8 cellular contexts compared by ENCODE assay signal in genomic region chr14:23306412-23307145, GRCh38. TPM values are rescaled to one million over a fixed set of nuclear protein-coding genes. Genes with fewer than 3 reads are reported as not detected.
DNase-seq lines count a peak whose midpoint lies in the region; ATAC-seq and TF ChIP-seq lines count a peak whose summit lies in the region.

Gene BCL2L2 (plus strand): TSS chr14:23306833. CDS start chr14:23307768, 935 bp downstream.

- peak within 1 kb of the TSS; percentile 95 for H3K4me2 ChIP-seq in BLaER1

- no peaks in the 10 kb centered on the region for H4K20me1 ChIP-seq in BLaER1

- WGBS in esophagus squamous epithelium, 2 donors = 1 to 4% methylated on average over 12 to 15 of the region's 24 CpGs

- H3K4me3 ChIP-seq in BLaER1 = peak within 1 kb of the TSS; percentile 77
- H3K4me3 ChIP-seq in esophagus squamous epithelium = peak within 1 kb of the TSS; percentile 67 to 81 (median 72)
- peak within 1 kb of the TSS; percentile 47 for H3K4me3 ChIP-seq in mucosa of descending colon
- H3K4me3 ChIP-seq in upper lobe of right lung = peak within 1 kb of the TSS; percentile 79

- DNase-seq in NCI-H146 treated with DMSO at 0.1 percent for 48 hours (lab: John Stamatoyannopoulos, UW; ENCODE audit: unreplicated experiment) (peak; percentile 84), T1000 (lab: John Stamatoyannopoulos, UW) (peak; percentile 72), esophagus squamous epithelium (lab: John Stamatoyannopoulos, UW) (no peak), mucosa of descending colon (peak; percentile 94 to 96 (median 94)), upper lobe of right lung (peak; percentile 95)
- no peak for DNase-seq in stimulated activated naive CD4-positive, alpha-beta T cell treated with Interleukin-2 at 50 U/mL for 16 hours (lab: John Stamatoyannopoulos, UW)

- H3K27me3 ChIP-seq in BLaER1 (no peaks in the 10 kb centered on the region), esophagus squamous epithelium (no peaks in the 10 kb centered on the region), upper lobe of right lung (no peaks in the 10 kb centered on the region)

- H3K27ac ChIP-seq in BLaER1 = peak within 1 kb of the TSS; percentile 81
- H3K27ac ChIP-seq in esophagus squamous epithelium = peak within 1 kb of the TSS; percentile 91 to 98 (median 94)
- peak within 1 kb of the TSS; percentile 89 for H3K27ac ChIP-seq in upper lobe of right lung

- H3K36me3 ChIP-seq in BLaER1 (peaks cover 37% of the 10 kb centered on the region), esophagus squamous epithelium (peaks cover 4 to 39% (median 6%) of the 10 kb centered on the region in 3 donors), mucosa of descending colon (ENCODE audit: low read depth) (no peaks in the 10 kb centered on the region), upper lobe of right lung (peaks cover 19% of the 10 kb centered on the region)

- H3K4me1 ChIP-seq in BLaER1 (peaks cover 64% of the 10 kb centered on the region), esophagus squamous epithelium (peaks cover 20 to 69% (median 36%) of the 10 kb centered on the region in 3 donors), mucosa of descending colon (ENCODE audit: low read depth) (peaks cover 38% of the 10 kb centered on the region), upper lobe of right lung (peaks cover 33% of the 10 kb centered on the region)

- intact Hi-C loops in esophagus squamous epithelium (cut with DNase I) = no loop called here
- intact Hi-C loops in mucosa of descending colon (cut with DNase I, micrococcal nuclease) = no loop called here
- intact Hi-C loops in upper lobe of right lung (cut with DNase I) = no loop called here

- peak; percentile 78 for ATAC-seq in mucosa of descending colon
- ATAC-seq in upper lobe of right lung = peak; percentile 82

- TF ChIP-seq POLR2A in GM19193 (IDR thresholded peaks at IDR 0.05; ENCODE audit: extremely low read depth, insufficient read depth, insufficient read length) (peak; percentile 79), esophagus squamous epithelium (IDR thresholded peaks at IDR 0.05) (peak in 3 of 4 donors; percentile 43 to 76 (median 47))

- H3K9ac ChIP-seq in BLaER1 = peak within 1 kb of the TSS; percentile 84

- TF ChIP-seq CTCF in esophagus squamous epithelium (IDR thresholded peaks at IDR 0.05) (peak in 1 of 6 experiments; percentile 13), mucosa of descending colon (IDR thresholded peaks at IDR 0.05) (no peak), upper lobe of right lung (IDR thresholded peaks at IDR 0.05) (no peak)

- H3K9me3 ChIP-seq in BLaER1 (no peaks in the 10 kb centered on the region), esophagus squamous epithelium (no peaks in the 10 kb centered on the region), mucosa of descending colon (no peaks in the 10 kb centered on the region), upper lobe of right lung (no peaks in the 10 kb centered on the region)

RNA-seq across cellular contexts. Expression of gene BCL2L2, which starts in this region (rescaled TPM):
- total RNA-seq in esophagus squamous epithelium = 10 to 100 TPM; 36.7 to 57.8 (median 47.4) TPM
- 100 to 1,000 TPM in 1 of 3 donors, 10 to 100 TPM in 2; 40.6 to 116 (median 41.4) TPM for total RNA-seq in mucosa of descending colon
- total RNA-seq in upper lobe of right lung = 53.0 TPM

Comparison
In these comparisons a context has a peak if more than half of its experiments do, and no peak if none do; other contexts are left out.
1. DNase-seq: peak in NCI-H146 treated with DMSO at 0.1 percent for 48 hours (single experiment), T1000 (single experiment), mucosa of descending colon (3 of 3) and upper lobe of right lung (single experiment); none in esophagus squamous epithelium (single experiment) and stimulated activated naive CD4-positive, alpha-beta T cell treated with Interleukin-2 at 50 U/mL for 16 hours (single experiment).
2. Peak in every context shown above with its lines, with median percentiles within 50 percentile points of each other: H3K27ac ChIP-seq and H3K4me3 ChIP-seq.